In the genomic region with DNA sequence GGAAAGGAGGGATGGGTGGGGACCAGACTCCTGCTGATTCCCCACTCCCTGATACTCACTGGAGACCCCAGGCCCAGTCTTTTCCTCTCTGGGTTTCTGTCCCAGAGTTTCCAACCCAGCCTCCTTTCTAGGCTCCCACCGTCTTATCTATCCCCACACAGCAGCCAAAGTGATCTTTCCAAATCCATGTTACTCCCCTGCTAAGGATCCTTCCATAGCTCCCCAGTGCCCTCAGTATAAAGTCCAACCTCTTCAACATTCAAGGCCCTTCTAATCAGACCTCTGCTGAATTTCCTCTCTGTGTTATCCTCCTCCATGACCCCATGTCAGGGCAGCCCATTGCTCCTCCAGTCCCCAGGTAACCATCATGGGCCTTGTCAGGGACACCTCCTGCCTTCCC, we compare ENCODE assay signal across 12 cellular contexts. TPM values are rescaled to one million over a fixed set of nuclear protein-coding genes. Genes with fewer than 3 reads are reported as not detected.
A peak's percentile ranks its signal among the peaks of the same experiment; 100 is the strongest.
DNase-seq lines count a peak whose midpoint lies in the region; ATAC-seq and TF ChIP-seq lines count a peak whose summit lies in the region.
"Had no signal": no experiment of that assay in that cellular context is flagged by ENCODE, and none has a peak within 500 bp of the region (broad histone marks: within the 10 kb centered on the region; RNA-seq: fewer than 3 reads in every experiment).

No MANE protein-coding gene starts in this region.

- H3K27ac Mint-ChIP-seq in T-helper 17 cell (peak overlapping the region; percentile 95), glutamatergic neuron (ENCODE audit: unreplicated experiment) (peak overlapping the region; percentile 38)
- H3K27ac Mint-ChIP-seq in stimulated activated naive B cell treated with anti-CD40 and anti-IgM and Interleukin-4, amounts not matched to agents 10 μg/mL and 1 μg/mL and 100 μg/mL, for 72 hours: peak overlapping the region; percentile 14

- no peak for ATAC-seq in activated T-cell treated with anti-CD3 and anti-CD28 coated beads, Interleukin-2, amount 50 U/mL, for 4 hours
- ATAC-seq in T-helper 17 cell (no peak), left lobe of liver (no peak), GM18520 (IDR thresholded peaks at IDR 0.05; ENCODE audit: unreplicated experiment) (no peak), GM18873 (IDR thresholded peaks at IDR 0.05; ENCODE audit: low FRiP score, unreplicated experiment) (no peak)
- no peak for ATAC-seq in stimulated activated naive B cell treated with anti-CD40 and anti-IgM and Interleukin-4, amounts not matched to agents 10 μg/mL and 1 μg/mL and 100 μg/mL, for 72 hours (replicated peaks)
- ATAC-seq: HepG2, PC-3 had no signal

- H3K4me3 Mint-ChIP-seq in activated T-cell treated with anti-CD3 and anti-CD28 coated beads, Interleukin-2, amount 50 U/mL, for 4 hours: peak overlapping the region; percentile 57
- H3K4me3 Mint-ChIP-seq in T-helper 17 cell (peak overlapping the region; percentile 86), glutamatergic neuron (ENCODE audit: unreplicated experiment) (peak overlapping the region; percentile 82)
- H3K4me3 Mint-ChIP-seq in stimulated activated naive B cell treated with anti-CD40 and anti-IgM and Interleukin-4, amounts not matched to agents 10 μg/mL and 1 μg/mL and 100 μg/mL, for 72 hours: peak overlapping the region in 1 of 2 donors; percentile 19

- no peak for TF ChIP-seq CTCF in glutamatergic neuron (IDR thresholded peaks at IDR 0.05; ENCODE audit: partially characterized antibody, unreplicated experiment)

- H3K9me3 ChIP-seq in T-helper 17 cell (ENCODE audit: control insufficient read depth, low read length, poor library complexity, severe bottlenecking): no peaks in the 10 kb centered on the region
- H3K9me3 ChIP-seq: esophagus muscularis mucosa, tibial artery had no signal

- no peaks in the 10 kb centered on the region for H3K27me3 Mint-ChIP-seq in activated T-cell treated with anti-CD3 and anti-CD28 coated beads, Interleukin-2, amount 50 U/mL, for 4 hours (ENCODE audit: low read depth)
- no peaks in the 10 kb centered on the region for H3K27me3 Mint-ChIP-seq in T-helper 17 cell
- peaks cover 20% of the 10 kb centered on the region for H3K27me3 Mint-ChIP-seq in glutamatergic neuron (ENCODE audit: unreplicated experiment)
- no peaks in the 10 kb centered on the region for H3K27me3 Mint-ChIP-seq in stimulated activated naive B cell treated with anti-CD40 and anti-IgM and Interleukin-4, amounts not matched to agents 10 μg/mL and 1 μg/mL and 100 μg/mL, for 72 hours

- H3K4me1 Mint-ChIP-seq in activated T-cell treated with anti-CD3 and anti-CD28 coated beads, Interleukin-2, amount 50 U/mL, for 4 hours (ENCODE audit: low read depth): peaks cover 63% of the 10 kb centered on the region
- H3K4me1 Mint-ChIP-seq in T-helper 17 cell (peaks cover 55% of the 10 kb centered on the region), glutamatergic neuron (ENCODE audit: low read depth, unreplicated experiment) (peaks cover 9% of the 10 kb centered on the region)
- peaks cover 33 to 58% of the 10 kb centered on the region in 2 donors for H3K4me1 Mint-ChIP-seq in stimulated activated naive B cell treated with anti-CD40 and anti-IgM and Interleukin-4, amounts not matched to agents 10 μg/mL and 1 μg/mL and 100 μg/mL, for 72 hours

- H3K36me3 Mint-ChIP-seq in activated T-cell treated with anti-CD3 and anti-CD28 coated beads, Interleukin-2, amount 50 U/mL, for 4 hours (ENCODE audit: insufficient read depth): peaks cover 1% of the 10 kb centered on the region
- H3K36me3 Mint-ChIP-seq in T-helper 17 cell (ENCODE audit: low read depth) (peaks cover 10% of the 10 kb centered on the region), glutamatergic neuron (ENCODE audit: unreplicated experiment) (peaks cover 5% of the 10 kb centered on the region)
- H3K36me3 Mint-ChIP-seq in stimulated activated naive B cell treated with anti-CD40 and anti-IgM and Interleukin-4, amounts not matched to agents 10 μg/mL and 1 μg/mL and 100 μg/mL, for 72 hours: peaks cover 26 to 39% of the 10 kb centered on the region in 2 donors

- DNase-seq in activated T-cell treated with anti-CD3 and anti-CD28 coated beads, Interleukin-2, amount 50 U/mL, for 4 hours: no peak
- DNase-seq in activated T-cell treated with anti-CD3 and anti-CD28 coated beads, Interleukin-2, amount 50 U/mL, for 48 hours: no peak
- DNase-seq in T-helper 17 cell: no peak
- no peak for DNase-seq in glutamatergic neuron
- DNase-seq in stimulated activated naive B cell treated with anti-CD40 and anti-IgM and Interleukin-4, amounts not matched to agents 10 μg/mL and 1 μg/mL and 100 μg/mL, for 72 hours: no peak
- DNase-seq in left lobe of liver (ENCODE audit: low spot score): no peak
- DNase-seq: PC-3, tibial artery had no signal

- H3K9me3 Mint-ChIP-seq in activated T-cell treated with anti-CD3 and anti-CD28 coated beads, Interleukin-2, amount 50 U/mL, for 4 hours: no peaks in the 10 kb centered on the region
- peaks cover 12% of the 10 kb centered on the region for H3K9me3 Mint-ChIP-seq in glutamatergic neuron (ENCODE audit: unreplicated experiment)
- no peaks in the 10 kb centered on the region for H3K9me3 Mint-ChIP-seq in stimulated activated naive B cell treated with anti-CD40 and anti-IgM and Interleukin-4, amounts not matched to agents 10 μg/mL and 1 μg/mL and 100 μg/mL, for 72 hours

RNA-seq across cellular contexts. Expression of a gene that starts 1.3 kb away (rescaled TPM):
- 100 to 1,000 TPM; 134 to 168 (median 142) TPM for total RNA-seq in activated T-cell treated with anti-CD3 and anti-CD28 coated beads, Interleukin-2, amount 50 U/mL, for 4 hours
- total RNA-seq in T-helper 17 cell: 100 to 1,000 TPM; 408 to 431 TPM
- 26.0 TPM for total RNA-seq in glutamatergic neuron (ENCODE audit: unreplicated experiment)
- 7.9 TPM for total RNA-seq in left lobe of liver

RNA-seq across cellular contexts. Expression of a gene that starts 8.9 kb away (rescaled TPM):
- total RNA-seq in activated T-cell treated with anti-CD3 and anti-CD28 coated beads, Interleukin-2, amount 50 U/mL, for 4 hours: 1 to 10 TPM; 5.4 to 5.7 (median 5.7) TPM
- 10 to 100 TPM; 37.1 to 41.4 TPM for total RNA-seq in T-helper 17 cell
- total RNA-seq in glutamatergic neuron (ENCODE audit: unreplicated experiment): 7.6 TPM
- total RNA-seq in left lobe of liver: 2.1 TPM

RNA-seq across cellular contexts. Expression of a gene that starts 21.3 kb away (rescaled TPM):
- total RNA-seq in activated T-cell treated with anti-CD3 and anti-CD28 coated beads, Interleukin-2, amount 50 U/mL, for 4 hours: 1 to 10 TPM; 1.2 to 2.4 (median 1.5) TPM
- total RNA-seq in T-helper 17 cell: 10 to 100 TPM in 1 of 2 donors, 1 to 10 TPM in 1; 6.9 to 35.0 TPM
- total RNA-seq in glutamatergic neuron (ENCODE audit: unreplicated experiment): 52.6 TPM
- 3.1 TPM for total RNA-seq in left lobe of liver

RNA-seq across cellular contexts. Expression of a gene that starts 42.1 kb away (rescaled TPM):
- total RNA-seq in activated T-cell treated with anti-CD3 and anti-CD28 coated beads, Interleukin-2, amount 50 U/mL, for 4 hours: 10 to 100 TPM; 86.3 to 95.5 (median 94.5) TPM
- total RNA-seq in T-helper 17 cell (10 to 100 TPM; 12.0 to 13.0 TPM), glutamatergic neuron (ENCODE audit: unreplicated experiment) (18.2 TPM), left lobe of liver (13.2 TPM)

RNA-seq across cellular contexts. Expression of a gene that starts 42.6 kb away (rescaled TPM):
- 10 to 100 TPM; 23.7 to 29.1 (median 26.7) TPM for total RNA-seq in activated T-cell treated with anti-CD3 and anti-CD28 coated beads, Interleukin-2, amount 50 U/mL, for 4 hours
- total RNA-seq in T-helper 17 cell (10 to 100 TPM; 13.2 to 14.7 TPM), glutamatergic neuron (ENCODE audit: unreplicated experiment) (11.0 TPM), left lobe of liver (64.4 TPM)

Comparison
In these comparisons a context has a peak if more than half of its experiments do, and no peak if none do; other contexts are left out.
1. H3K27ac Mint-ChIP-seq: peak in every context shown above with its lines; median percentile 95 in T-helper 17 cell; 38 in glutamatergic neuron; 14 in stimulated activated naive B cell treated with anti-CD40 and anti-IgM and Interleukin-4, amounts not matched to agents 10 μg/mL and 1 μg/mL and 100 μg/mL, for 72 hours.